26 cellular contexts compared by ENCODE assay signal in the genomic region with DNA sequence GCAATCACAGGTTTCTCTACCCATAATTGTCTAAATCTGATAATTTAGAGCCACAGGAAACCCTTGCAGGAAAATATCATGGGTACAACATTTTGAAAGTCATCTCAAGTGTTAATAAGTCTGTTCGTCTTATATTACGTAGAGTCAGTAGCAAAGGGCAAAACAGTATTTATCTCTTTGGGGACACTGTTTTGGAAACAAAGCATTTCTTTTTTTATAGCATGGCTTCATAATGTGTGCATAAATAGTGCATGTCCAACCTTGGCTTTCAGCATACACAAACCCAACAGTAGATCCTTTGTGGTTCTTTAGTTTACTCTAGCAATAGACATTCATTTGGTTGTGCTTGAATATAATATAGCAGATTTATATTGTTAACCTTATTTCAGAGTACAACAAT. TPM values are rescaled to one million over a fixed set of nuclear protein-coding genes. Genes with fewer than 3 reads are reported as not detected.
"Had no signal": no experiment of that assay in that cellular context is flagged by ENCODE, and none has a peak within 500 bp of the region (broad histone marks: within the 10 kb centered on the region; RNA-seq: fewer than 3 reads in every experiment).

No MANE protein-coding gene starts in this region.

- H3K36me3 ChIP-seq: ovary, prostate gland, suprapubic skin, tibial nerve, WERI-Rb-1 had no signal

- H3K4me1 ChIP-seq: foreskin keratinocyte, prostate gland had no signal

- H3K27ac Mint-ChIP-seq: activated naive CD8-positive, alpha-beta T cell treated with anti-CD3 and anti-CD28 coated beads, Interleukin-2, amount 50 U/mL, for 24 hours; dendritic cell treated with granulocyte-macrophage colony-stimulating factor and Interleukin-4, amounts not matched to agents 40 ng/mL and 50 ng/mL, for 4 days; naive thymus-derived CD8-positive, alpha-beta T cell; stimulated activated effector memory CD8-positive, alpha-beta T cell treated with anti-CD3 and anti-CD28 coated beads, Interleukin-12 subunit alpha, Interleukin-12 subunit beta, amount 100 ng/mL, for 72 hours; T-cell; T-helper 2 cell treated with Interferon-gamma antibody and Interleukin-4, amounts not matched to agents 5 μg/mL and 100 μg/mL, for 36 hours had no signal

- H3K27ac ChIP-seq: foreskin keratinocyte, ovary, prostate gland, WERI-Rb-1 had no signal

- H3K36me3 Mint-ChIP-seq: naive thymus-derived CD8-positive, alpha-beta T cell; stimulated activated effector memory CD8-positive, alpha-beta T cell treated with anti-CD3 and anti-CD28 coated beads, Interleukin-12 subunit alpha, Interleukin-12 subunit beta, amount 100 ng/mL, for 72 hours; T-cell had no signal

- H3K9me3 ChIP-seq: ovary, prostate gland, suprapubic skin, tibial nerve had no signal

- H3K27me3 ChIP-seq: foreskin keratinocyte, ovary, suprapubic skin, tibial nerve had no signal

- H3K9me3 Mint-ChIP-seq: activated naive CD8-positive, alpha-beta T cell treated with anti-CD3 and anti-CD28 coated beads, Interleukin-2, amount 50 U/mL, for 24 hours; activated T-helper 1 cell treated with anti-CD3 and anti-CD28 coated beads, Interleukin-12 subunit alpha, Interleukin-12 subunit beta, Interleukin-2, Interleukin-4 antibody, amounts not matched to agents 30 ng/mL and 10 ng/mL and 1 ng/mL, durations not matched to agents 14 hours and 24 hours and 36 hours; dendritic cell treated with granulocyte-macrophage colony-stimulating factor and Interleukin-4, amounts not matched to agents 40 ng/mL and 50 ng/mL, for 4 days; naive thymus-derived CD8-positive, alpha-beta T cell; stimulated activated effector memory CD8-positive, alpha-beta T cell treated with anti-CD3 and anti-CD28 coated beads, Interleukin-12 subunit alpha, Interleukin-12 subunit beta, amount 100 ng/mL, for 72 hours; stimulated activated naive CD8-positive, alpha-beta T cell treated with anti-CD3 and anti-CD28 coated beads, Interleukin-15, amount 100 ng/mL, for 72 hours; T-cell; T-helper 2 cell treated with Interferon-gamma antibody and Interleukin-4, amounts not matched to agents 5 μg/mL and 100 μg/mL, for 36 hours had no signal

- H3K4me3 ChIP-seq: lung, ovary, prostate gland, suprapubic skin, tibial nerve had no signal

- H3K4me1 Mint-ChIP-seq: naive thymus-derived CD8-positive, alpha-beta T cell; stimulated activated effector memory CD8-positive, alpha-beta T cell treated with anti-CD3 and anti-CD28 coated beads, Interleukin-12 subunit alpha, Interleukin-12 subunit beta, amount 100 ng/mL, for 72 hours; T-cell had no signal

- H3K27me3 Mint-ChIP-seq: dendritic cell treated with granulocyte-macrophage colony-stimulating factor and Interleukin-4, amounts not matched to agents 40 ng/mL and 50 ng/mL, for 4 days had no signal

- H3K4me3 Mint-ChIP-seq: activated CD8-positive, alpha-beta T cell treated with anti-CD3 and anti-CD28 coated beads, Interleukin-2, amount 10 ng/mL, durations not matched to agents 7 days and 5 days; activated naive CD8-positive, alpha-beta T cell treated with anti-CD3 and anti-CD28 coated beads, Interleukin-2, amount 50 U/mL, for 24 hours; activated T-helper 1 cell treated with anti-CD3 and anti-CD28 coated beads, Interleukin-12 subunit alpha, Interleukin-12 subunit beta, Interleukin-2, Interleukin-4 antibody, amounts not matched to agents 30 ng/mL and 10 ng/mL and 1 ng/mL, durations not matched to agents 14 hours and 24 hours and 36 hours; dendritic cell treated with granulocyte-macrophage colony-stimulating factor and Interleukin-4, amounts not matched to agents 40 ng/mL and 50 ng/mL, for 4 days; naive thymus-derived CD8-positive, alpha-beta T cell; stimulated activated effector memory CD8-positive, alpha-beta T cell treated with anti-CD3 and anti-CD28 coated beads, Interleukin-12 subunit alpha, Interleukin-12 subunit beta, amount 100 ng/mL, for 72 hours; stimulated activated naive CD8-positive, alpha-beta T cell treated with anti-CD3 and anti-CD28 coated beads, Interleukin-15, amount 100 ng/mL, for 72 hours; T-cell; T-helper 2 cell treated with Interferon-gamma antibody and Interleukin-4, amounts not matched to agents 5 μg/mL and 100 μg/mL, for 36 hours had no signal

- DNase-seq: activated CD4-positive, alpha-beta T cell treated with anti-CD3 and anti-CD28 coated beads, Interleukin-2, amount 50 U/mL, for 1 hour; activated CD4-positive, CD25-positive, alpha-beta regulatory T cell treated with anti-CD3 and anti-CD28 coated beads, Interleukin-2, amount 50 U/mL, for 72 hours; activated CD8-positive, alpha-beta T cell treated with anti-CD3 and anti-CD28 coated beads, Interleukin-2, amount 10 ng/mL, durations not matched to agents 7 days and 5 days; activated gamma-delta T cell; activated naive CD4-positive, alpha-beta T cell treated with anti-CD3 and anti-CD28 coated beads, Interleukin-2, amount 50 U/mL, for 16 hours; activated naive CD8-positive, alpha-beta T cell treated with anti-CD3 and anti-CD28 coated beads, Interleukin-2, amount 50 U/mL, for 24 hours; effector CD4-positive, alpha-beta T cell; erythroblast; foreskin keratinocyte; glutamatergic neuron; left colon; naive thymus-derived CD8-positive, alpha-beta T cell; ovary; small intestine; stimulated activated CD4-positive, alpha-beta T cell treated with anti-CD3 and anti-CD28 coated beads, Interleukin-2, amount 100 ng/mL, for 24 hours; stimulated activated naive CD8-positive, alpha-beta T cell treated with anti-CD3 and anti-CD28 coated beads, Interleukin-15, amount 100 ng/mL, for 72 hours; T-cell; WERI-Rb-1 had no signal

RNA-seq across cellular contexts. Expression of a gene that starts 24.0 kb away (rescaled TPM):
- total RNA-seq: activated CD8-positive, alpha-beta T cell treated with anti-CD3 and anti-CD28 coated beads, Interleukin-2, amount 10 ng/mL, durations not matched to agents 7 days and 5 days; naive thymus-derived CD8-positive, alpha-beta T cell had no signal
